ENCODE assay signal across 8 cellular contexts in the genomic region with DNA sequence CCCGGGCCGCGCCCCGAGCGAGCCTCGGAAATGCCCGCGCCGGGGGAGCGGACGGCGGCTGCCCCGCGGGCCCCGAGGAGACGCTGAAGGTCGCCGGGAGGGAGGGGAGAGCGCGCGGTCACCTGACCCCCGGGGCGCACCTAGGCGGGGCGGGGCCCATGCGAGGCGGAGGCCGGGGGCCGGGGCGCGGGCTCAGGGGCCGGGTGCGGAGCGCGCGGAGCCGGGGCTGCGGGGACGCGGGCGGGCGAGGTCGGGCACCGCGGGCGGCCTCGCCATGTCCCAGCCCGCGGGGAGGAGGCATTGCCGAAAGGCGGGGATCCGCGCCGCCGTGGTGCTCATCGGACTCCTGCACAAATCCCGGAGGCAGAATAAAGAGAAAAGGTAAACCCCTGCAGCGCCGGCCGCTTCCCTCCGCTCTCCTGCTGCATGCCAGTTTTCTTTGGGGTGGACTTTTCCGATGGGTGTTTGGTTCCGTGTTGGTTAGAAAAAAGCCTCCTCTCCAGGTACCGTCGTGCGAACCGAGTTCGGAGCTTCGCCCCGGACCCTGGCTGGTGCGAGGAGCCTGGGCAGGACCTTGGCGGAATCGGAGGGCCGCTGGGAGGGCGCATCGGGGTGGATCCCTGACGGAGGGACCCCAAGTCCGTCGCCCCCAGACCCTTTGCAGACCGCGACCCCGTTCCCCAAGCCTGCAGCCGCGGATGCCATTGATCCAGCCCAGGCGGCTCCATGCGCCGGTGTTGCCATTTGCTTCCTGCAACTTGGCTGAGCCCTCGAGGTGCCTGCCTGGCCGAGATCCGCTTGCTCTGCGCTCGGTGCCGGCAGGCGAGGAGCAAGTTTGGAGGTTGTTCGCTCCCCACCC. TPM values are rescaled to one million over a fixed set of nuclear protein-coding genes. Genes with fewer than 3 reads are reported as not detected.
DNase-seq lines count a peak whose midpoint lies in the region; ATAC-seq and TF ChIP-seq lines count a peak whose summit lies in the region.

No MANE protein-coding gene starts in this region.

- TF ChIP-seq CTCF in breast epithelium (IDR thresholded peaks at IDR 0.05) (no peak), left lung (IDR thresholded peaks at IDR 0.05) (no peak), testis (IDR thresholded peaks at IDR 0.05) (no peak)

- H3K27me3 ChIP-seq in breast epithelium (no peaks in the 10 kb centered on the region), left lung (peaks cover 15 to 70% of the 10 kb centered on the region in 2 donors), testis (no peaks in the 10 kb centered on the region)

- H3K27ac ChIP-seq in breast epithelium (peak overlapping the region in 1 of 2 donors; percentile 91), left lung (no peak overlapping the region), testis (no peak overlapping the region)

- TF ChIP-seq POLR2A in breast epithelium (IDR thresholded peaks at IDR 0.05) (no peak), testis (IDR thresholded peaks at IDR 0.05) (no peak)

- peak overlapping the region; percentile 81 for H3K9ac ChIP-seq in ES-I3 (ENCODE audit: low read depth, low read length)

- intact Hi-C loops in breast epithelium (cut with DNase I; ENCODE audit: low total_unique reads) (loop anchor here (10.0 kb wide), 1 partner anchor 151 kb away; no protein-coding TSS in a partner anchor), left lung (cut with DNase I) (no loop called here), testis (cut with DNase I; ENCODE audit: low total_unique reads) (no loop called here)

- 1 to 2% methylated on average over 47 to 80 of the region's 95 CpGs for WGBS in testis, 2 donors

- H3K9me3 ChIP-seq in ES-I3 (ENCODE audit: control insufficient read depth, insufficient read depth, low read length) (no peaks in the 10 kb centered on the region), breast epithelium (no peaks in the 10 kb centered on the region), left lung (no peaks in the 10 kb centered on the region), testis (no peaks in the 10 kb centered on the region)

- DNase-seq in NCI-H526 treated with DMSO at 0.1 percent for 48 hours (lab: John Stamatoyannopoulos, UW) (peak; percentile 13), breast epithelium (ENCODE audit: low spot score in 2 of 2) (no peak), left lung (peak in 1 of 2 donors; percentile 80), testis (peak; percentile 30), cortex of kidney (lab: John Stamatoyannopoulos, UW) (no peak), A172 (ENCODE audit: low spot score) (no peak)

- H3K4me1 ChIP-seq in ES-I3 (ENCODE audit: insufficient read depth, low read length) (peaks cover 20% of the 10 kb centered on the region), breast epithelium (peaks cover 2 to 4% of the 10 kb centered on the region in 2 donors), left lung (peaks cover 9 to 34% of the 10 kb centered on the region in 2 donors), testis (peaks cover 11% of the 10 kb centered on the region)

- ATAC-seq in left lung, result peak; percentile 45
- ATAC-seq in HG03159 (IDR thresholded peaks at IDR 0.05; ENCODE audit: unreplicated experiment), result no peak

- H3K4me3 ChIP-seq in breast epithelium (peak overlapping the region; percentile 58 to 87 (median 65)), left lung (peak overlapping the region; percentile 27 to 48), testis (peak overlapping the region; percentile 21 to 49)

- H3K36me3 ChIP-seq in ES-I3 (ENCODE audit: insufficient read depth, low read length) (no peaks in the 10 kb centered on the region), breast epithelium (no peaks in the 10 kb centered on the region), left lung (no peaks in the 10 kb centered on the region), testis (ENCODE audit: low read depth, missing control alignments) (no peaks in the 10 kb centered on the region)

RNA-seq across cellular contexts. Expression of gene RAP1GAP2, which starts 57.7 kb away (rescaled TPM):
- total RNA-seq in breast epithelium, result 10 to 100 TPM in 2 of 3 donors, 1 to 10 TPM in 1; 5.3 to 23.4 (median 10.8) TPM
- total RNA-seq in left lung, result 10 to 100 TPM; 12.0 to 14.5 TPM
- 10 to 100 TPM; 15.1 to 21.7 TPM for total RNA-seq in testis
- polyA plus RNA-seq in testis (ENCODE audit: insufficient read depth, low read depth, low replicate concordance), result 10.4 TPM
- 3.8 and 6.4 TPM in 2 replicates for total RNA-seq in A172 (2014; rRNA removed; shearing (Covaris generic))

Comparison
In these comparisons a context has a peak if more than half of its experiments do, and no peak if none do; other contexts are left out.
1. DNase-seq: peak in NCI-H526 treated with DMSO at 0.1 percent for 48 hours (single experiment) and testis (single experiment); none in breast epithelium (0 of 2), cortex of kidney (single experiment) and A172 (single experiment).
2. Peak in every context shown above with its lines, with median percentiles within 50 percentile points of each other: H3K4me3 ChIP-seq.